ENCODE assay signal across 1 cellular context in genomic region chr2:61176755-61177726, GRCh38.
A peak's percentile ranks its signal among the peaks of the same experiment; 100 is the strongest.
TF ChIP-seq lines count a peak whose summit lies in the region.

No MANE protein-coding gene starts in this region.

TF ChIP-seq in K562, 482 proteins besides CTCF, POLR2A, EP300 and RAD21 (continued from another document and continues in another):
- TF ChIP-seq ZNF318 (IDR thresholded peaks at IDR 0.05; ENCODE audit: borderline replicate concordance in 1 of 2, low read depth in 1 of 2) (no peak), AFF1 (IDR thresholded peaks at IDR 0.05; ENCODE audit: low read depth in 1 of 2, partially characterized antibody in 2 of 2) (peak in 1 of 2 experiments; percentile 41), MAX (CRISPR knock-in tag; IDR thresholded peaks at IDR 0.05) (peak; percentile 74), TAF15 (IDR thresholded peaks at IDR 0.05; ENCODE audit: low read depth, low read length) (no peak), ARID3B (CRISPR knock-in tag; IDR thresholded peaks at IDR 0.05; ENCODE audit: borderline replicate concordance) (no peak), HNRNPUL1 (IDR thresholded peaks at IDR 0.05; ENCODE audit: low read length) (no peak), TEAD4 (IDR thresholded peaks at IDR 0.05; ENCODE audit: low read length) (no peak), TEAD4 (CRISPR knock-in tag; IDR thresholded peaks at IDR 0.05; ENCODE audit: borderline replicate concordance) (no peak), MYC (IDR thresholded peaks at IDR 0.05; ENCODE audit: low read depth, low read length) (peak; percentile 67; the same call in 1 of the 2 replicates), MYC (CRISPR knock-in tag; IDR thresholded peaks at IDR 0.05; ENCODE audit: borderline replicate concordance, low read depth) (peak; percentile 75; the same call in 1 of the 2 replicates), ZNF444 (CRISPR knock-in tag; IDR thresholded peaks at IDR 0.05) (no peak), L3MBTL2 (IDR thresholded peaks at IDR 0.05) (peak; percentile 95), CXXC5 (CRISPR knock-in tag; IDR thresholded peaks at IDR 0.05) (peak; percentile 95), ZNF253 (CRISPR knock-in tag; conservative IDR thresholded peaks at IDR 0.05) (no peak), ZEB2 (IDR thresholded peaks at IDR 0.05) (no peak; the same call in 1 of the 2 replicates), ELF1 (tag; IDR thresholded peaks at IDR 0.05) (peak; percentile 73), NR1H2 (CRISPR knock-in tag; IDR thresholded peaks at IDR 0.05) (no peak), ZNF57 (CRISPR knock-in tag; IDR thresholded peaks at IDR 0.05) (no peak), ZNF347 (CRISPR knock-in tag; IDR thresholded peaks at IDR 0.05; ENCODE audit: low read depth) (no peak), EWSR1 (IDR thresholded peaks at IDR 0.05; ENCODE audit: borderline replicate concordance, low read depth, partially characterized antibody) (no peak), ZNF431 (CRISPR knock-in tag; IDR thresholded peaks at IDR 0.05) (peak; percentile 74), CUX1 (CRISPR knock-in tag; IDR thresholded peaks at IDR 0.05) (no peak), ZNF551 (CRISPR knock-in tag; IDR thresholded peaks at IDR 0.05) (no peak), ZNF79 (CRISPR knock-in tag; IDR thresholded peaks at IDR 0.05; ENCODE audit: low read depth) (no peak), HDGF (IDR thresholded peaks at IDR 0.05) (no peak), FOXO4 (CRISPR knock-in tag; IDR thresholded peaks at IDR 0.05) (no peak), ZBTB9 (CRISPR knock-in tag; IDR thresholded peaks at IDR 0.05) (peak; percentile 68; the same call in 1 of the 2 replicates), RBM25 (IDR thresholded peaks at IDR 0.05; ENCODE audit: low read depth, low read length, severe bottlenecking) (peak; percentile 48), TAL1 (IDR thresholded peaks at IDR 0.05) (no peak), ZBED1 (IDR thresholded peaks at IDR 0.05) (no peak), KDM4B (IDR thresholded peaks at IDR 0.05; ENCODE audit: borderline replicate concordance in 2 of 2, low read depth in 1 of 2) (peak in 1 of 2 experiments; percentile 82; a peak in 1 of 4 replicates)
